ENCODE assay signal across 1 cellular context in the genomic region with DNA sequence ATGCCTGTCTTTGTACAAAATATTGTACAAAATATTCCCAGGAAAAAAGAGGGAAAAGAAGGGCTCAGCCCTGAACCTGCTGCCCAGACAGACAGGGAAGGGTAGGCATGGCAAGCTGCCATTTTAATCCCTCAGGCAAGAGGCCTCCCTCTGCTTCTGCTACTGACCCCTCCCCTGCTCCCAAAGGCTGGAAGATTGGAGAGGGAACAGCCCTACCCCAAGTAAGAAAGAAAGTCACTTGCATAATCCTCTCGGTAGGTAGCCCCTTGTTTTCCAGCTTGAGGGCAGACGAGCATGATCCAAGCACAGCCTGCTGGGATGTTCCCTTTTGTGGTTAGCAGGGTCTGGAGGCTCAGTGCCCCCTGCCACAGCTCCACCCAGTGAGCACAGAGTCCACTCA.
TF ChIP-seq lines count a peak whose summit lies in the region.

No MANE protein-coding gene starts in this region.

TF ChIP-seq in HEK293, 187 proteins besides CTCF, POLR2A, EP300 and RAD21 (continued from another document):
- TF ChIP-seq, protein P1, sequence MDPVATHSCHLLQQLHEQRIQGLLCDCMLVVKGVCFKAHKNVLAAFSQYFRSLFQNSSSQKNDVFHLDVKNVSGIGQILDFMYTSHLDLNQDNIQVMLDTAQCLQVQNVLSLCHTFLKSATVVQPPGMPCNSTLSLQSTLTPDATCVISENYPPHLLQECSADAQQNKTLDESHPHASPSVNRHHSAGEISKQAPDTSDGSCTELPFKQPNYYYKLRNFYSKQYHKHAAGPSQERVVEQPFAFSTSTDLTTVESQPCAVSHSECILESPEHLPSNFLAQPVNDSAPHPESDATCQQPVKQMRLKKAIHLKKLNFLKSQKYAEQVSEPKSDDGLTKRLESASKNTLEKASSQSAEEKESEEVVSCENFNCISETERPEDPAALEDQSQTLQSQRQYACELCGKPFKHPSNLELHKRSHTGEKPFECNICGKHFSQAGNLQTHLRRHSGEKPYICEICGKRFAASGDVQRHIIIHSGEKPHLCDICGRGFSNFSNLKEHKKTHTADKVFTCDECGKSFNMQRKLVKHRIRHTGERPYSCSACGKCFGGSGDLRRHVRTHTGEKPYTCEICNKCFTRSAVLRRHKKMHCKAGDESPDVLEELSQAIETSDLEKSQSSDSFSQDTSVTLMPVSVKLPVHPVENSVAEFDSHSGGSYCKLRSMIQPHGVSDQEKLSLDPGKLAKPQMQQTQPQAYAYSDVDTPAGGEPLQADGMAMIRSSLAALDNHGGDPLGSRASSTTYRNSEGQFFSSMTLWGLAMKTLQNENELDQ (tag by site-specific recombination; IDR thresholded peaks at IDR 0.05; ENCODE audit: low read depth): no peak
- TF ChIP-seq ZNF121 (tag by site-specific recombination; IDR thresholded peaks at IDR 0.05) (no peak), ZNF529 (tag by site-specific recombination; IDR thresholded peaks at IDR 0.05; ENCODE audit: insufficient replicate concordance) (no peak), ZNF302 (tag by site-specific recombination; IDR thresholded peaks at IDR 0.05; ENCODE audit: low read depth) (no peak), KLF8 (tag by site-specific recombination; IDR thresholded peaks at IDR 0.05) (no peak), EGR2 (tag by site-specific recombination; IDR thresholded peaks at IDR 0.05; ENCODE audit: low read depth) (no peak)
